ENCODE assay signal across 9 cellular contexts in the genomic region with DNA sequence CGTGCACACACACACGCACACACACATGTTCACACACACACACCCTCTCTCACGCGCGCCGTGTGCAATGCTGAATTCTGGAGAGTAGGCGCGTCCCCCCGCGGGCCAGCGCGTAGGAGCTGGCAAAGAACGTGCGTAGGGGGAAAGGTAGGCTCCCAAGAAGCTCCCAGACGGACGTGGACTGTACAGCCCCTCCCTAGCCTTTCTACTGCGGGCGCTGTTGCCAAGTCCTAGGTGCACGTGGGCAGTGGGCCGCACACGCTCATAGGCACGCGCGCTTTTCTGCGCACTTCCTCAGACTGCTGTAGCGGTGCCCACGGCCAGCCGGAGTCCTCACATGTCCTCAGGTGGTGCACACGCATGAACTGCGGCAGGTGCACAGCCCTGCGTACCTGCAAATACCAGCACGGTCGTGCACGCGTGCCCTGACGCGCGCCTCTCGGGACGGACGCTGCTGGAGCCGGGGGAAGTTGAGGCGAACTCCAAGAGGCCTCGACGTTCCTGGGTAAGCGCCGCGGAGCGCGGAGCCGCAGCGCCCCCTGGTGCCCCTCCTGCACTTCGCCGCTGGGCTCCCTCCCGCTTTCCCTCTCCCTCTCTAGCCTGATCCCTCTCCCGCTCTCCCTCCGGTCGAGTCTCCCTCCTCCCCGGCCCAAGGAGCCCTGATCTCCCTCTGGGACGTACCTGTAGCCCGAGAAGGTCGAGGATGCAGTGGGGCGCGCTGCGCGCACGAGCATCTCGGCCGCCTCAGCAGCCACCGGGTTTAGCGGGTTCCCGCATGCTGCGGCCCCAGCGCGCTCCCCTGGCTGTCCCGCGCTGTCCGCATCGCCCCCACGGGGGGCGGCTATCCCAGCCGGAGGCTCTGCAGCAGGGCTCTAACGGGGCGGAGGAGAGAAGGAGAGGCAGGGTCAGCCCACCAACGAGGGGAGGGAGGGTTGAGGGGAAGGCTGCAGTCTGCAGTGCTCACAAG.
DNase-seq lines count a peak whose midpoint lies in the region; ATAC-seq and TF ChIP-seq lines count a peak whose summit lies in the region.
"Had no signal": no experiment of that assay in that cellular context is flagged by ENCODE, and none has a peak within 500 bp of the region (broad histone marks: within the 10 kb centered on the region; RNA-seq: fewer than 3 reads in every experiment).

No MANE protein-coding gene starts in this region.

- peak; percentile 88 for TF ChIP-seq CTCF in coronary artery (IDR thresholded peaks at IDR 0.05)

- no peak overlapping the region for H3K27ac ChIP-seq in coronary artery

- H3K4me3 ChIP-seq in coronary artery = peak overlapping the region; percentile 61

- peak; percentile 61 for ATAC-seq in HG02884 (IDR thresholded peaks at IDR 0.05; ENCODE audit: unreplicated experiment)
- ATAC-seq in HG03108 (IDR thresholded peaks at IDR 0.05; ENCODE audit: unreplicated experiment) = no peak
- ATAC-seq: CD8-positive, alpha-beta T cell had no signal

- DNase-seq in NCI-H2107 treated with DMSO at 0.1 percent for 48 hours (lab: John Stamatoyannopoulos, UW; ENCODE audit: unreplicated experiment) (peak; percentile 5), NCI-H2107 (lab: John Stamatoyannopoulos, UW) (no peak), SKM-1 (lab: John Stamatoyannopoulos, UW; ENCODE audit: unreplicated experiment) (peak; percentile 12), coronary artery (ENCODE audit: low spot score) (no peak), left kidney (ENCODE audit: low read depth, low spot score) (peak; percentile 92)
- DNase-seq in stimulated activated CD4-positive, alpha-beta T cell treated with anti-CD3 and anti-CD28 coated beads, Interleukin-2, amount 100 ng/mL, for 24 hours = peak; percentile 48 to 69

Comparison
In these comparisons a context has a peak if more than half of its experiments do, and no peak if none do; other contexts are left out.
1. DNase-seq: peak in NCI-H2107 treated with DMSO at 0.1 percent for 48 hours (single experiment), SKM-1 (single experiment), left kidney (single experiment) and stimulated activated CD4-positive, alpha-beta T cell treated with anti-CD3 and anti-CD28 coated beads, Interleukin-2, amount 100 ng/mL, for 24 hours (2 of 2); none in NCI-H2107 (single experiment) and coronary artery (single experiment).